8 cellular contexts compared by ENCODE assay signal in genomic region chr2:128729051-128729450, GRCh38.
"Had no signal": no experiment of that assay in that cellular context is flagged by ENCODE, and none has a peak within 500 bp of the region (broad histone marks: within the 10 kb centered on the region; RNA-seq: fewer than 3 reads in every experiment).

No MANE protein-coding gene starts in this region.

- FAIRE-seq: G401.6, GM12878, GM12891, GM12892, GM18507, GM19239 had no signal

- DNase-seq: GDM1, GF-D8 had no signal

- ATAC-seq: GM12878 had no signal

- H3K4me3 ChIP-seq: GM12878 had no signal
